Comparison of ENCODE assay signal across 10 cellular contexts in genomic region chr10:119105155-119105554, GRCh38. TPM values are rescaled to one million over a fixed set of nuclear protein-coding genes. Genes with fewer than 3 reads are reported as not detected.
DNase-seq lines count a peak whose midpoint lies in the region; ATAC-seq and TF ChIP-seq lines count a peak whose summit lies in the region.
"Had no signal": no experiment of that assay in that cellular context is flagged by ENCODE, and none has a peak within 500 bp of the region (broad histone marks: within the 10 kb centered on the region; RNA-seq: fewer than 3 reads in every experiment).

No MANE protein-coding gene starts in this region.

- H3K4me1 ChIP-seq in thoracic aorta (ENCODE audit: control insufficient read depth in 1 of 2, low read depth in 2 of 2): peaks cover 9 to 11% of the 10 kb centered on the region in 2 donors

- DNase-seq in activated T-cell treated with anti-CD3 and anti-CD28 coated beads, Interleukin-2, amount 50 U/mL, for 72 hours: no peak
- no peak for DNase-seq in activated T-cell treated with anti-CD3 and anti-CD28 coated beads, Interleukin-2, amount 50 U/mL, for 1 hour
- no peak for DNase-seq in activated naive CD8-positive, alpha-beta T cell treated with anti-CD3 and anti-CD28 coated beads for 36 hours
- DNase-seq in kidney epithelial cell (ENCODE audit: low read depth) (no peak), thoracic aorta (ENCODE audit: low spot score) (no peak), NCI-H510A (lab: John Stamatoyannopoulos, UW) (no peak), epidermal melanocyte (ENCODE audit: insufficient read length, low spot score) (no peak)
- DNase-seq: cortex of kidney, SHP77 treated with DMSO at 0.1 percent for 48 hours had no signal

- TF ChIP-seq CTCF in kidney epithelial cell (IDR thresholded peaks at IDR 0.05; ENCODE audit: insufficient read depth, low read length, poor library complexity, severe bottlenecking) (no peak), thoracic aorta (IDR thresholded peaks at IDR 0.05) (no peak)

- no peaks in the 10 kb centered on the region for H3K27me3 Mint-ChIP-seq in activated T-cell treated with anti-CD3 and anti-CD28 coated beads, Interleukin-2, amount 50 U/mL, for 72 hours (ENCODE audit: low read depth)
- H3K27me3 Mint-ChIP-seq in activated naive CD8-positive, alpha-beta T cell treated with anti-CD3 and anti-CD28 coated beads for 36 hours: no peaks in the 10 kb centered on the region

- H3K27ac ChIP-seq in thoracic aorta: no peak overlapping the region

- H3K9me3 ChIP-seq in thoracic aorta: no peaks in the 10 kb centered on the region

- H3K36me3 ChIP-seq in kidney epithelial cell (ENCODE audit: control insufficient read depth, insufficient read depth, low read length) (no peaks in the 10 kb centered on the region), thoracic aorta (peaks cover 9% of the 10 kb centered on the region)

- peaks cover 13% of the 10 kb centered on the region for H3K4me1 Mint-ChIP-seq in activated T-cell treated with anti-CD3 and anti-CD28 coated beads, Interleukin-2, amount 50 U/mL, for 72 hours (ENCODE audit: low read depth)
- peaks cover 7% of the 10 kb centered on the region for H3K4me1 Mint-ChIP-seq in activated naive CD8-positive, alpha-beta T cell treated with anti-CD3 and anti-CD28 coated beads for 36 hours

- peak overlapping the region; percentile 87 to 95 for H3K4me3 Mint-ChIP-seq in activated T-cell treated with anti-CD3 and anti-CD28 coated beads, Interleukin-2, amount 50 U/mL, for 72 hours
- H3K4me3 Mint-ChIP-seq in activated naive CD8-positive, alpha-beta T cell treated with anti-CD3 and anti-CD28 coated beads for 36 hours: peak overlapping the region; percentile 74

- H3K36me3 Mint-ChIP-seq in activated T-cell treated with anti-CD3 and anti-CD28 coated beads, Interleukin-2, amount 50 U/mL, for 72 hours (ENCODE audit: insufficient read depth in 2 of 2): peaks cover 4 to 13% of the 10 kb centered on the region in 2 donors
- peaks cover 3% of the 10 kb centered on the region for H3K36me3 Mint-ChIP-seq in activated naive CD8-positive, alpha-beta T cell treated with anti-CD3 and anti-CD28 coated beads for 36 hours

- peak overlapping the region; percentile 91 for H3K27ac Mint-ChIP-seq in activated T-cell treated with anti-CD3 and anti-CD28 coated beads, Interleukin-2, amount 50 U/mL, for 72 hours
- H3K27ac Mint-ChIP-seq in activated naive CD8-positive, alpha-beta T cell treated with anti-CD3 and anti-CD28 coated beads for 36 hours: no peak overlapping the region

- H3K4me3 ChIP-seq in kidney epithelial cell (ENCODE audit: low read depth, low read length) (peak overlapping the region; percentile 65), thoracic aorta (peak overlapping the region; percentile 96)

- no peaks in the 10 kb centered on the region for H3K9me3 Mint-ChIP-seq in activated T-cell treated with anti-CD3 and anti-CD28 coated beads, Interleukin-2, amount 50 U/mL, for 72 hours
- no peaks in the 10 kb centered on the region for H3K9me3 Mint-ChIP-seq in activated naive CD8-positive, alpha-beta T cell treated with anti-CD3 and anti-CD28 coated beads for 36 hours

- H3K27me3 ChIP-seq in kidney epithelial cell (ENCODE audit: control insufficient read depth, insufficient read depth, low read length) (no peaks in the 10 kb centered on the region), thoracic aorta (replicated peaks; ENCODE audit: insufficient read depth) (no peaks in the 10 kb centered on the region)

- no peak for ATAC-seq in activated T-cell treated with anti-CD3 and anti-CD28 coated beads, Interleukin-2, amount 50 U/mL, for 72 hours (replicated peaks in 1 of 2)
- ATAC-seq in thoracic aorta (ENCODE audit: insufficient number of reproducible peaks, low FRiP score, low read depth) (no peak), GM21515 (IDR thresholded peaks at IDR 0.05; ENCODE audit: unreplicated experiment) (no peak)

RNA-seq across cellular contexts. Expression of gene DENND10, which starts 1.2 kb away (rescaled TPM):
- 10 to 100 TPM; 39.4 to 41.3 TPM for total RNA-seq in activated T-cell treated with anti-CD3 and anti-CD28 coated beads, Interleukin-2, amount 50 U/mL, for 72 hours
- 10 to 100 TPM; 14.6 to 17.8 TPM for total RNA-seq in activated naive CD8-positive, alpha-beta T cell treated with anti-CD3 and anti-CD28 coated beads for 36 hours
- total RNA-seq in kidney epithelial cell (58.1 and 78.7 TPM in 2 replicates), thoracic aorta (10 to 100 TPM; 22.6 to 23.6 TPM)

RNA-seq across cellular contexts. Expression of gene EIF3A, which starts 24.5 kb away (rescaled TPM):
- total RNA-seq in activated T-cell treated with anti-CD3 and anti-CD28 coated beads, Interleukin-2, amount 50 U/mL, for 72 hours: 100 to 1,000 TPM; 160 to 164 TPM
- total RNA-seq in activated naive CD8-positive, alpha-beta T cell treated with anti-CD3 and anti-CD28 coated beads for 36 hours: 100 to 1,000 TPM; 160 to 163 TPM
- total RNA-seq in kidney epithelial cell: 129 and 140 TPM in 2 replicates
- total RNA-seq in thoracic aorta: 100 to 1,000 TPM in 1 of 2 donors, 10 to 100 TPM in 1; 70.8 to 135 TPM
